33 cellular contexts compared by ENCODE assay signal in genomic region chr19:1805401-1806183, GRCh38. TPM values are rescaled to one million over a fixed set of nuclear protein-coding genes. Genes with fewer than 3 reads are reported as not detected.
"Had no signal": no experiment of that assay in that cellular context is flagged by ENCODE, and none has a peak within 500 bp of the region (broad histone marks: within the 10 kb centered on the region; RNA-seq: fewer than 3 reads in every experiment).

No MANE protein-coding gene starts in this region.

- H3K4me3 ChIP-seq: esophagus muscularis mucosa, gastrocnemius medialis had no signal

- H3K27ac ChIP-seq: brain microvascular endothelial cell, esophagus muscularis mucosa, foreskin keratinocyte, gastrocnemius medialis had no signal

- H3K27me3 ChIP-seq: brain microvascular endothelial cell, esophagus muscularis mucosa, foreskin keratinocyte, gastrocnemius medialis had no signal

- H3K36me3 ChIP-seq: brain microvascular endothelial cell, esophagus muscularis mucosa, gastrocnemius medialis had no signal

- H3K9me3 ChIP-seq: esophagus muscularis mucosa, gastrocnemius medialis had no signal

- H3K4me1 ChIP-seq: esophagus muscularis mucosa, foreskin keratinocyte, gastrocnemius medialis had no signal

- DNase-seq: activated CD4-positive, alpha-beta memory T cell treated with anti-CD3 and anti-CD28 coated beads, Interleukin-2, amount 10 ng/mL, durations not matched to agents 7 days and 5 days; activated CD4-positive, alpha-beta T cell treated with anti-CD3 and anti-CD28 coated beads for 36 hours; activated CD4-positive, alpha-beta T cell treated with anti-CD3 and anti-CD28 coated beads, Interleukin-2, amount 10 ng/mL, durations not matched to agents 7 days and 5 days; activated CD4-positive, alpha-beta T cell treated with anti-CD3 and anti-CD28 coated beads, Interleukin-2, amount 50 U/mL, for 4 hours; activated CD4-positive, CD25-positive, alpha-beta regulatory T cell; activated CD4-positive, CD25-positive, alpha-beta regulatory T cell treated with anti-CD3 and anti-CD28 coated beads, Interleukin-2, amount 50 U/mL, for 72 hours; activated CD8-positive, alpha-beta memory T cell treated with anti-CD3 and anti-CD28 coated beads, Interleukin-2, amount 50 U/mL, for 48 hours; activated effector memory CD4-positive, alpha-beta T cell treated with Interleukin-2 at 50 U/mL for 16 hours; activated gamma-delta T cell treated with Interleukin-2 at 50 U/mL for 16 hours; activated naive CD4-positive, alpha-beta T cell treated with anti-CD3 and anti-CD28 coated beads, Interleukin-2, amount 50 U/mL, for 16 hours; activated naive CD4-positive, alpha-beta T cell treated with Interleukin-2 at 50 U/mL for 16 hours; activated T-cell treated with anti-CD3 and anti-CD28 coated beads for 4 hours; activated T-cell treated with anti-CD3 and anti-CD28 coated beads, Interleukin-2, amount 50 U/mL, for 24 hours; amniotic stem cell; anterior cingulate cortex; brain microvascular endothelial cell; cortex of kidney; dermis blood vessel endothelial cell; effector CD4-positive, alpha-beta T cell; effector memory CD8-positive, alpha-beta T cell; erythroblast; foreskin keratinocyte; gastrocnemius medialis; T-helper 2 cell had no signal

- FAIRE-seq: astrocyte, bronchial epithelial cell, colon had no signal

- ATAC-seq: activated CD4-positive, alpha-beta T cell treated with anti-CD3 and anti-CD28 coated beads for 36 hours; activated T-helper 17 cell treated with anti-CD3 and anti-CD28 coated beads, Interleukin-2, amount 50 U/mL, for 72 hours; effector memory CD8-positive, alpha-beta T cell; foreskin keratinocyte; gastrocnemius medialis had no signal

RNA-seq across cellular contexts. Expression of gene ONECUT3, which starts 52.3 kb away (rescaled TPM):
- total RNA-seq: activated CD4-positive, alpha-beta memory T cell treated with anti-CD3 and anti-CD28 coated beads, Interleukin-2, amount 10 ng/mL, durations not matched to agents 7 days and 5 days; activated CD4-positive, alpha-beta T cell treated with anti-CD3 and anti-CD28 coated beads for 36 hours; activated CD4-positive, alpha-beta T cell treated with anti-CD3 and anti-CD28 coated beads, Interleukin-2, amount 10 ng/mL, durations not matched to agents 7 days and 5 days; activated T-helper 17 cell treated with anti-CD3 and anti-CD28 coated beads, Interleukin-2, amount 50 U/mL, for 72 hours; astrocyte; cardiac septum; cerebellum; dermis blood vessel endothelial cell; esophagus muscularis mucosa; foreskin keratinocyte; gastrocnemius medialis; T-helper 1 cell treated with Interleukin-12 subunit alpha and Interleukin-12 subunit beta and Interleukin-4 antibody, amounts not matched to agents 30 ng/mL and 1 ng/mL, for 36 hours had no signal
- polyA plus RNA-seq: adipose tissue, foreskin keratinocyte had no signal
